12 cellular contexts compared by ENCODE assay signal in genomic region chr19:3701200-3701599, GRCh38. TPM values are rescaled to one million over a fixed set of nuclear protein-coding genes. Genes with fewer than 3 reads are reported as not detected.
DNase-seq lines count a peak whose midpoint lies in the region; ATAC-seq, FAIRE-seq and TF ChIP-seq lines count a peak whose summit lies in the region.
"Had no signal": no experiment of that assay in that cellular context is flagged by ENCODE, and none has a peak within 500 bp of the region (broad histone marks: within the 10 kb centered on the region; RNA-seq: fewer than 3 reads in every experiment).

No MANE protein-coding gene starts in this region.

- H3K27me3 Mint-ChIP-seq in natural killer cell treated with Interleukin-12 subunit alpha and Interleukin-12 subunit beta and Interleukin-15 and Interleukin-18, amount 100 ng/mL, for 72 hours: no peaks in the 10 kb centered on the region
- H3K27me3 Mint-ChIP-seq in natural killer cell (ENCODE audit: low read depth in 2 of 2): no peaks in the 10 kb centered on the region
- peaks cover 0 to 9% (median 6%) of the 10 kb centered on the region in 3 donors for H3K27me3 Mint-ChIP-seq in immature natural killer cell (ENCODE audit: low read depth in 3 of 3)

- no peak for ATAC-seq in natural killer cell treated with Interleukin-12 subunit alpha and Interleukin-12 subunit beta and Interleukin-15 and Interleukin-18, amount 100 ng/mL, for 72 hours
- ATAC-seq in natural killer cell (no peak), GM18873 (IDR thresholded peaks at IDR 0.05; ENCODE audit: low FRiP score, unreplicated experiment) (no peak)

- peak overlapping the region in 1 of 2 donors; percentile 50 for H3K27ac Mint-ChIP-seq in natural killer cell treated with Interleukin-12 subunit alpha and Interleukin-12 subunit beta and Interleukin-15 and Interleukin-18, amount 100 ng/mL, for 72 hours
- H3K27ac Mint-ChIP-seq in natural killer cell: no peak overlapping the region
- H3K27ac Mint-ChIP-seq in immature natural killer cell: peak overlapping the region in 1 of 6 donors; percentile 7

- no peak for DNase-seq in natural killer cell treated with Interleukin-12 subunit alpha and Interleukin-12 subunit beta and Interleukin-15 and Interleukin-18, amount 100 ng/mL, for 72 hours (ENCODE audit: low spot score)
- DNase-seq in natural killer cell: no peak
- DNase-seq in HTR-8/SVneo (ENCODE audit: insufficient read length, low spot score): no peak
- no peak for DNase-seq in immature natural killer cell
- DNase-seq in anterior cingulate cortex (lab: John Stamatoyannopoulos, UW): no peak
- DNase-seq in stimulated activated CD4-positive, alpha-beta T cell treated with anti-CD3 and anti-CD28 coated beads, Interleukin-2, amount 100 ng/mL, for 24 hours: no peak
- DNase-seq: activated CD4-positive, alpha-beta T cell treated with anti-CD3 and anti-CD28 coated beads for 1 hour; activated CD8-positive, alpha-beta memory T cell treated with anti-CD3 and anti-CD28 coated beads, Interleukin-2, amount 50 U/mL, for 48 hours; central memory CD4-positive, alpha-beta T cell; GM23248; uterus had no signal

- H3K36me3 Mint-ChIP-seq in natural killer cell treated with Interleukin-12 subunit alpha and Interleukin-12 subunit beta and Interleukin-15 and Interleukin-18, amount 100 ng/mL, for 72 hours: no peaks in the 10 kb centered on the region
- H3K36me3 Mint-ChIP-seq in natural killer cell: no peaks in the 10 kb centered on the region
- no peaks in the 10 kb centered on the region for H3K36me3 Mint-ChIP-seq in immature natural killer cell

- peak; percentile 4 for FAIRE-seq in HTR-8/SVneo (lab: Jason Lieb, UNC)

- intact Hi-C loops in natural killer cell (cut with micrococcal nuclease): no loop called here

- H3K4me3 Mint-ChIP-seq in natural killer cell treated with Interleukin-12 subunit alpha and Interleukin-12 subunit beta and Interleukin-15 and Interleukin-18, amount 100 ng/mL, for 72 hours: peak overlapping the region; percentile 82
- H3K4me3 Mint-ChIP-seq in natural killer cell: no peak overlapping the region
- peak overlapping the region in 4 of 5 donors; percentile 33 to 62 (median 56) for H3K4me3 Mint-ChIP-seq in immature natural killer cell

- no peaks in the 10 kb centered on the region for H3K9me3 Mint-ChIP-seq in natural killer cell treated with Interleukin-12 subunit alpha and Interleukin-12 subunit beta and Interleukin-15 and Interleukin-18, amount 100 ng/mL, for 72 hours
- H3K9me3 Mint-ChIP-seq in natural killer cell (no peaks in the 10 kb centered on the region), immature natural killer cell (no peaks in the 10 kb centered on the region)

- no peak for TF ChIP-seq CTCF in natural killer cell (IDR thresholded peaks at IDR 0.05)

- peaks cover 11 to 24% of the 10 kb centered on the region in 2 donors for H3K4me1 Mint-ChIP-seq in natural killer cell treated with Interleukin-12 subunit alpha and Interleukin-12 subunit beta and Interleukin-15 and Interleukin-18, amount 100 ng/mL, for 72 hours (ENCODE audit: low read depth in 2 of 2)
- H3K4me1 Mint-ChIP-seq in natural killer cell (peaks cover 9 to 43% of the 10 kb centered on the region in 2 donors), immature natural killer cell (peaks cover 18 to 30% of the 10 kb centered on the region in 2 donors)

RNA-seq across cellular contexts. Expression of gene PIP5K1C, which starts 0.9 kb away (rescaled TPM):
- 10 to 100 TPM; 27.0 to 29.6 TPM for total RNA-seq in natural killer cell treated with Interleukin-12 subunit alpha and Interleukin-12 subunit beta and Interleukin-15 and Interleukin-18, amount 100 ng/mL, for 72 hours
- total RNA-seq in natural killer cell: 10 to 100 TPM; 35.0 to 49.2 (median 36.8) TPM
- 10 to 100 TPM in 1 of 3 donors, 1 to 10 TPM in 1, not detected in 1; 4.3 to 25.7 TPM for polyA plus RNA-seq in immature natural killer cell

RNA-seq across cellular contexts. Expression of gene TJP3, which starts 7.0 kb away (rescaled TPM):
- 1 to 10 TPM in 1 of 2 donors, under 1 TPM in 1; 0.57 to 2.1 TPM for total RNA-seq in natural killer cell treated with Interleukin-12 subunit alpha and Interleukin-12 subunit beta and Interleukin-15 and Interleukin-18, amount 100 ng/mL, for 72 hours
- total RNA-seq in natural killer cell: 1 to 10 TPM; 1.1 to 2.9 (median 1.3) TPM
- polyA plus RNA-seq in immature natural killer cell: under 1 TPM in 1 of 3 donors, not detected in 2; 0.34 TPM
- total RNA-seq: GM23248 had no signal
- polyA plus RNA-seq: GM23248 had no signal
